ENCODE assay signal across 33 cellular contexts in the genomic region with DNA sequence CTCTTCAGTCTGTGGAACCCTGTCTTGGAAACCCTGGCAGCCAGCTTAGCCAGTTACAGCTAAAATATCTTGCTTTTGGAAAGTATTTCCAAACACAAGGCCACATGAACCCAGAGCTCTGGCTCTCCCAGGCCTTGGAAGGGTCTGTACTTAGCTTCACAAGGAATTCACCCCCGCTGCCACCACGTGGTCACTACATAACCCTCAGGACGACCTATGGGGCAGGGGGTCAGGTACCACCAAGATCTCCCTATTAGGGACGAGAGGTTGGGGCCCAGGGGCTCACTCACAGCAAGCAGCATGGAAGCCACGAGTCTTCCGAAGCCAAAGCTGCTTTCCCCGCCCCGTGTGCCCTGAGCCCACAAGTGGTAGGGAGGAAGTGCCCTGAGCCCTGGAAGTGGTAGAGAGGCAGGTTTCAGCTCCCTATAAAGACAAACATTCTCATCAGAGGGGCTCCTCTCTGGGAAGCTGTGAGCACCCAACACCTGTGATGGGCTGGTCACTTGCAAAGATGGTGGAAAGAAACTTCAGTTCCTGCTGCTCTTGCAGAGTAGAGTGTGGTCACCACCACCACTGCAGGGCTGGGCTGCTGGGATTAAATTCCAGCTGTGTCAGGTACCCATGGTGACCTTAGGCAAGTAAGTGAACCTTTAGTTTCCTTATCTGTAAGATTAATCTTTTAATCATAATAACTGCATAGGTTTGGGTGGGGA. TPM values are rescaled to one million over a fixed set of nuclear protein-coding genes. Genes with fewer than 3 reads are reported as not detected.
"Had no signal": no experiment of that assay in that cellular context is flagged by ENCODE, and none has a peak within 500 bp of the region (broad histone marks: within the 10 kb centered on the region; RNA-seq: fewer than 3 reads in every experiment).

No MANE protein-coding gene starts in this region.

- DNase-seq: activated CD4-positive, alpha-beta T cell treated with anti-CD3 and anti-CD28 coated beads for 1 hour; activated CD4-positive, alpha-beta T cell treated with anti-CD3 and anti-CD28 coated beads for 48 hours; activated CD4-positive, CD25-positive, alpha-beta regulatory T cell; activated CD8-positive, alpha-beta memory T cell treated with anti-CD3 and anti-CD28 coated beads, Interleukin-2, amount 50 U/mL, for 48 hours; activated CD8-positive, alpha-beta T cell treated with anti-CD3 and anti-CD28 coated beads, Interleukin-2, amount 10 ng/mL, durations not matched to agents 7 days and 5 days; activated effector memory CD4-positive, alpha-beta T cell treated with Interleukin-2 at 50 U/mL for 16 hours; activated naive CD4-positive, alpha-beta T cell treated with anti-CD3 and anti-CD28 coated beads, Interleukin-2, amount 10 ng/mL, durations not matched to agents 7 days and 5 days; activated naive CD8-positive, alpha-beta T cell treated with anti-CD3 and anti-CD28 coated beads, Interleukin-2, amount 50 U/mL, for 24 hours; activated T-cell treated with anti-CD3 and anti-CD28 coated beads, Interleukin-2, amount 50 U/mL, for 48 hours; anterior cingulate cortex; Karpas-422; KBM-7; NCI-H1105; NCI-H1417 treated with DMSO at 0.1 percent for 48 hours; NCI-H187 treated with DMSO at 0.1 percent for 48 hours; NCI-H2081; NCI-H2171 treated with DMSO at 0.1 percent for 48 hours; NCI-H226; NCI-H446 treated with DMSO at 0.1 percent for 48 hours; NCI-H524; NCI-H69; NCI-H82; SHP77; SJCRH30; T1000; WERI-Rb-1 had no signal

- H3K27ac ChIP-seq: SJCRH30, SK-N-MC, WERI-Rb-1 had no signal

- H3K36me3 Mint-ChIP-seq: brain had no signal

- H3K27me3 ChIP-seq: SJCRH30 had no signal

- H3K9me3 ChIP-seq: SJCRH30 had no signal

- H3K36me3 ChIP-seq: SJCRH30, WERI-Rb-1 had no signal

- H3K4me3 Mint-ChIP-seq: activated CD8-positive, alpha-beta T cell treated with anti-CD3 and anti-CD28 coated beads, Interleukin-2, amount 10 ng/mL, durations not matched to agents 7 days and 5 days; activated naive CD4-positive, alpha-beta T cell treated with anti-CD3 and anti-CD28 coated beads, Interleukin-2, amount 10 ng/mL, durations not matched to agents 7 days and 5 days; activated naive CD8-positive, alpha-beta T cell; activated naive CD8-positive, alpha-beta T cell treated with anti-CD3 and anti-CD28 coated beads, Interleukin-2, amount 50 U/mL, for 24 hours; brain had no signal

- H3K4me1 ChIP-seq: SJCRH30 had no signal

- H3K27ac Mint-ChIP-seq: activated CD8-positive, alpha-beta T cell treated with anti-CD3 and anti-CD28 coated beads, Interleukin-2, amount 10 ng/mL, durations not matched to agents 7 days and 5 days; activated naive CD4-positive, alpha-beta T cell treated with anti-CD3 and anti-CD28 coated beads, Interleukin-2, amount 10 ng/mL, durations not matched to agents 7 days and 5 days; activated naive CD8-positive, alpha-beta T cell; activated naive CD8-positive, alpha-beta T cell treated with anti-CD3 and anti-CD28 coated beads, Interleukin-2, amount 50 U/mL, for 24 hours; brain had no signal

- H3K4me3 ChIP-seq: SJCRH30, SK-N-MC had no signal

- ATAC-seq: activated CD8-positive, alpha-beta T cell treated with anti-CD3 and anti-CD28 coated beads, Interleukin-2, amount 10 ng/mL, durations not matched to agents 7 days and 5 days; activated naive CD8-positive, alpha-beta T cell treated with anti-CD3 and anti-CD28 coated beads, Interleukin-2, amount 50 U/mL, for 24 hours; Panc1 had no signal

RNA-seq across cellular contexts. Expression of gene JAKMIP1, which starts 4.7 kb away (rescaled TPM):
- total RNA-seq: bronchial epithelial cell, MCF 10A, RPMI7951, SJCRH30 had no signal
